ENCODE assay signal across 10 cellular contexts in the genomic region with DNA sequence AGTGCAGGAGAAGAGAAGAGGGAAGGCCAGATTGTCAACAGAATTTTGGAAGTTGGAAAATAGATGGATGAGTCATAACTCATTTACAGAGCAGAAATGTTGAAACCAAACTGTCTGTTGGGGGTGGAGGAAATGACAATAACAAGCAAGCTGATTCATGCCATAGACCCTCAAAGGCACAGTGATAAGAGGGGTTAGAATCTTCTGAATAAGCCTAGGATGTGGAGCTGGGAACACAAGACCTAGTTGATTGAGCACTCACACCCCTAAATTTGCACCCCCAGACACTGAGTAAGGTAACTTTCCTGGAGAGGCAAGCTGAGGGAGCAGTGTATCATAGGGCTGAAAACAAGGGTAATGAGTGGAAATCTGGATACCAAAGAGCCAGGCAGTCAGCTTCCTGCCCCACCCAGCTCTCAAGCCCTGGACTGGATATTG.
DNase-seq lines count a peak whose midpoint lies in the region; ATAC-seq and TF ChIP-seq lines count a peak whose summit lies in the region.
"Had no signal": no experiment of that assay in that cellular context is flagged by ENCODE, and none has a peak within 500 bp of the region (broad histone marks: within the 10 kb centered on the region; RNA-seq: fewer than 3 reads in every experiment).

No MANE protein-coding gene starts in this region.

- intact Hi-C loops in left ventricle myocardium inferior (cut with micrococcal nuclease): no loop called here
- intact Hi-C loops in spleen (cut with DNase I; ENCODE audit: low total_unique reads): no loop called here

- no peak for TF ChIP-seq POLR2A in spleen (IDR thresholded peaks at IDR 0.05)

- no peak for TF ChIP-seq CTCF in left ventricle myocardium inferior (IDR thresholded peaks at IDR 0.05; ENCODE audit: borderline replicate concordance)
- TF ChIP-seq CTCF in spleen (IDR thresholded peaks at IDR 0.05 in 8 of 11, conservative IDR thresholded peaks at IDR 0.05 in 3 of 11): no peak

- H3K27me3 ChIP-seq in left ventricle myocardium inferior (ENCODE audit: low read depth): no peaks in the 10 kb centered on the region
- H3K27me3 ChIP-seq in spleen (replicated peaks in 1 of 7): no peaks in the 10 kb centered on the region

- ATAC-seq in GM21528 (IDR thresholded peaks at IDR 0.05; ENCODE audit: low FRiP score, unreplicated experiment): no peak
- ATAC-seq: psoas muscle had no signal

- H3K4me1 ChIP-seq in left ventricle myocardium inferior: no peaks in the 10 kb centered on the region
- H3K4me1 ChIP-seq in spleen: peaks cover 0 to 5% (median 0%) of the 10 kb centered on the region in 6 donors
- H3K4me1 ChIP-seq: psoas muscle had no signal

- H3K27ac ChIP-seq in left ventricle myocardium inferior (replicated peaks) (no peak overlapping the region), spleen (no peak overlapping the region)
- H3K27ac ChIP-seq: psoas muscle had no signal

- H3K9me3 ChIP-seq in left ventricle myocardium inferior (replicated peaks) (no peaks in the 10 kb centered on the region), spleen (peaks cover 0 to 7% (median 0%) of the 10 kb centered on the region in 8 donors)
- H3K9me3 ChIP-seq: psoas muscle had no signal

- H3K4me3 ChIP-seq in left ventricle myocardium inferior (no peak overlapping the region), spleen (no peak overlapping the region)
- H3K4me3 ChIP-seq: psoas muscle had no signal

- DNase-seq in DMS153 (lab: John Stamatoyannopoulos, UW) (peak; percentile 68), M059J (ENCODE audit: low read depth) (peak; percentile 80), SW 1271 (lab: John Stamatoyannopoulos, UW) (peak; percentile 7 to 84), kidney glomerular epithelial cell (lab: John Stamatoyannopoulos, UW) (peak; percentile 2), left ventricle myocardium inferior (no peak), DMS114 treated with DMSO at 0.1 percent for 48 hours (lab: John Stamatoyannopoulos, UW; ENCODE audit: unreplicated experiment) (no peak), spleen (no peak)
- DNase-seq: activated CD8-positive, alpha-beta memory T cell treated with anti-CD3 and anti-CD28 coated beads for 24 hours; psoas muscle had no signal

- H3K36me3 ChIP-seq in left ventricle myocardium inferior (no peaks in the 10 kb centered on the region), spleen (no peaks in the 10 kb centered on the region)

Comparison
In these comparisons a context has a peak if more than half of its experiments do, and no peak if none do; other contexts are left out.
1. DNase-seq: peak in DMS153 (single experiment), M059J (single experiment), SW 1271 (2 of 2) and kidney glomerular epithelial cell (single experiment); none in left ventricle myocardium inferior (single experiment), DMS114 treated with DMSO at 0.1 percent for 48 hours (single experiment) and spleen (single experiment).